ENCODE assay signal across 9 cellular contexts in genomic region chr6:26613717-26614683, GRCh38. TPM values are rescaled to one million over a fixed set of nuclear protein-coding genes. Genes with fewer than 3 reads are reported as not detected.
DNase-seq lines count a peak whose midpoint lies in the region; ATAC-seq and TF ChIP-seq lines count a peak whose summit lies in the region.
"Had no signal": no experiment of that assay in that cellular context is flagged by ENCODE, and none has a peak within 500 bp of the region (broad histone marks: within the 10 kb centered on the region; RNA-seq: fewer than 3 reads in every experiment).

No MANE protein-coding gene starts in this region.

- H3K4me1 ChIP-seq in effector memory CD4-positive, alpha-beta T cell (ENCODE audit: control insufficient read depth, insufficient read depth, low read length, poor library complexity, severe bottlenecking), result peaks cover 17% of the 10 kb centered on the region
- H3K4me1 ChIP-seq in mucosa of stomach (ENCODE audit: control insufficient read depth, insufficient read depth, low read length), result peaks cover 13% of the 10 kb centered on the region
- H3K4me1 ChIP-seq in aorta (ENCODE audit: control insufficient read depth in 1 of 2, insufficient read depth in 2 of 2, low read length in 2 of 2), result no peaks in the 10 kb centered on the region
- H3K4me1 ChIP-seq in MM.1S (ENCODE audit: low read length), result no peaks in the 10 kb centered on the region

- DNase-seq in stimulated activated CD4-positive, alpha-beta T cell treated with anti-CD3 and anti-CD28 coated beads, Interleukin-4, amount 100 ng/mL, for 1 hour, result peak; percentile 29
- DNase-seq in stimulated activated CD4-positive, alpha-beta T cell treated with anti-CD3 and anti-CD28 coated beads, Interleukin-12 subunit alpha, Interleukin-12 subunit beta, amount 100 ng/mL, for 4 hours, result no peak
- no peak for DNase-seq in effector memory CD4-positive, alpha-beta T cell
- DNase-seq in aorta (peak; percentile 54 to 76), GM20000 (ENCODE audit: low spot score) (no peak), MM.1S (no peak)
- DNase-seq: NCI-H1694 treated with DMSO at 0.1 percent for 48 hours had no signal

- peak overlapping the region; percentile 22 for H3K9ac ChIP-seq in mucosa of stomach (ENCODE audit: low read length)
- H3K9ac ChIP-seq in MM.1S (ENCODE audit: low read length), result no peak overlapping the region

- intact Hi-C loops in aorta (cut with DNase I), result loop anchor here in 1 of 2 donors (5.0 kb wide), 1 partner anchor 668 kb away; no protein-coding TSS in a partner anchor

- 2 to 3% methylated on average over 65 to 66 of the region's 66 CpGs for WGBS in aorta, 2 donors

- no peaks in the 10 kb centered on the region for H3K79me2 ChIP-seq in MM.1S (ENCODE audit: low read length)

- H3K9me2 ChIP-seq in MM.1S (replicated peaks; ENCODE audit: insufficient read depth, low read length), result no peaks in the 10 kb centered on the region

- no peak overlapping the region for H2AFZ ChIP-seq in MM.1S (ENCODE audit: low read length)

- no peaks in the 10 kb centered on the region for H3K36me3 ChIP-seq in effector memory CD4-positive, alpha-beta T cell (ENCODE audit: control insufficient read depth, insufficient read depth, low read length)
- no peaks in the 10 kb centered on the region for H3K36me3 ChIP-seq in mucosa of stomach (ENCODE audit: control insufficient read depth, insufficient read depth, low read length)
- H3K36me3 ChIP-seq in aorta (ENCODE audit: control insufficient read depth in 1 of 2, insufficient read depth in 2 of 2, low read length in 1 of 2), result no peaks in the 10 kb centered on the region
- no peaks in the 10 kb centered on the region for H3K36me3 ChIP-seq in MM.1S (replicated peaks; ENCODE audit: insufficient read depth, low read length)

- H3K4me2 ChIP-seq in MM.1S (ENCODE audit: low read depth, low read length), result no peak overlapping the region

- H3K9me3 ChIP-seq in effector memory CD4-positive, alpha-beta T cell (ENCODE audit: control insufficient read depth, low read length), result no peaks in the 10 kb centered on the region
- H3K9me3 ChIP-seq in mucosa of stomach (ENCODE audit: control insufficient read depth, low read length), result no peaks in the 10 kb centered on the region
- H3K9me3 ChIP-seq in aorta (ENCODE audit: control insufficient read depth, low read length), result no peaks in the 10 kb centered on the region
- no peaks in the 10 kb centered on the region for H3K9me3 ChIP-seq in MM.1S (replicated peaks; ENCODE audit: insufficient read depth, low read length)

- no peak overlapping the region for H3K27ac ChIP-seq in effector memory CD4-positive, alpha-beta T cell (ENCODE audit: insufficient read depth, low read length, poor library complexity, severe bottlenecking)
- H3K27ac ChIP-seq in aorta (ENCODE audit: low read depth in 1 of 2, low read length in 2 of 2) (no peak overlapping the region), MM.1S (ENCODE audit: low read length) (no peak overlapping the region)

- no peaks in the 10 kb centered on the region for H4K20me1 ChIP-seq in MM.1S (ENCODE audit: insufficient read depth, low read length)

- TF ChIP-seq CTCF in GM20000 (IDR thresholded peaks at IDR 0.05; ENCODE audit: extremely low read depth, missing control alignments) (no peak), MM.1S (IDR thresholded peaks at IDR 0.05; ENCODE audit: low read length) (no peak)

- ATAC-seq in aorta (ENCODE audit: low FRiP score) (peak; percentile 54), GM19452 (IDR thresholded peaks at IDR 0.05; ENCODE audit: unreplicated experiment) (no peak)

- H3K4me3 ChIP-seq in effector memory CD4-positive, alpha-beta T cell (ENCODE audit: insufficient read depth, low read depth, low read length, poor library complexity, severe bottlenecking), result peak overlapping the region; percentile 52
- H3K4me3 ChIP-seq in mucosa of stomach (ENCODE audit: low read length) (no peak overlapping the region), aorta (ENCODE audit: low read length in 2 of 2) (no peak overlapping the region), MM.1S (ENCODE audit: low read length) (no peak overlapping the region)

- peaks cover 16% of the 10 kb centered on the region for H3K27me3 ChIP-seq in effector memory CD4-positive, alpha-beta T cell (replicated peaks; ENCODE audit: control insufficient read depth, insufficient read depth, low read length, poor library complexity, severe bottlenecking)
- H3K27me3 ChIP-seq in mucosa of stomach (ENCODE audit: control insufficient read depth, insufficient read depth, low read length) (peaks cover 41% of the 10 kb centered on the region), aorta (ENCODE audit: control insufficient read depth in 1 of 2, insufficient read depth in 2 of 2, low read length in 1 of 2) (peaks cover 0 to 1% of the 10 kb centered on the region in 2 donors), MM.1S (replicated peaks; ENCODE audit: insufficient read depth, low read length) (no peaks in the 10 kb centered on the region)

- no peaks in the 10 kb centered on the region for H3F3A ChIP-seq in MM.1S (ENCODE audit: insufficient read depth, low read length)

RNA-seq across cellular contexts. Expression of gene ABT1, which starts 17.2 kb away (rescaled TPM):
- 10 to 100 TPM; 10.7 TPM for total RNA-seq in aorta
- 10 to 100 TPM in 1 of 2 donors, 1 to 10 TPM in 1; 8.4 to 10.3 TPM for polyA plus RNA-seq in aorta

RNA-seq across cellular contexts. Expression of gene ZNF322, which starts 45.5 kb away (rescaled TPM):
- 10 to 100 TPM; 21.8 to 30.3 TPM for total RNA-seq in aorta
- polyA plus RNA-seq in aorta, result 10 to 100 TPM in 1 of 2 donors, 1 to 10 TPM in 1; 7.9 to 10.3 TPM

Comparison
In these comparisons a context has a peak if more than half of its experiments do, and no peak if none do; other contexts are left out.
1. DNase-seq: peak in stimulated activated CD4-positive, alpha-beta T cell treated with anti-CD3 and anti-CD28 coated beads, Interleukin-4, amount 100 ng/mL, for 1 hour (single experiment) and aorta (2 of 2); none in stimulated activated CD4-positive, alpha-beta T cell treated with anti-CD3 and anti-CD28 coated beads, Interleukin-12 subunit alpha, Interleukin-12 subunit beta, amount 100 ng/mL, for 4 hours (single experiment), effector memory CD4-positive, alpha-beta T cell (0 of 3), GM20000 (single experiment) and MM.1S (single experiment).